ENCODE assay signal across 31 cellular contexts in the genomic region with DNA sequence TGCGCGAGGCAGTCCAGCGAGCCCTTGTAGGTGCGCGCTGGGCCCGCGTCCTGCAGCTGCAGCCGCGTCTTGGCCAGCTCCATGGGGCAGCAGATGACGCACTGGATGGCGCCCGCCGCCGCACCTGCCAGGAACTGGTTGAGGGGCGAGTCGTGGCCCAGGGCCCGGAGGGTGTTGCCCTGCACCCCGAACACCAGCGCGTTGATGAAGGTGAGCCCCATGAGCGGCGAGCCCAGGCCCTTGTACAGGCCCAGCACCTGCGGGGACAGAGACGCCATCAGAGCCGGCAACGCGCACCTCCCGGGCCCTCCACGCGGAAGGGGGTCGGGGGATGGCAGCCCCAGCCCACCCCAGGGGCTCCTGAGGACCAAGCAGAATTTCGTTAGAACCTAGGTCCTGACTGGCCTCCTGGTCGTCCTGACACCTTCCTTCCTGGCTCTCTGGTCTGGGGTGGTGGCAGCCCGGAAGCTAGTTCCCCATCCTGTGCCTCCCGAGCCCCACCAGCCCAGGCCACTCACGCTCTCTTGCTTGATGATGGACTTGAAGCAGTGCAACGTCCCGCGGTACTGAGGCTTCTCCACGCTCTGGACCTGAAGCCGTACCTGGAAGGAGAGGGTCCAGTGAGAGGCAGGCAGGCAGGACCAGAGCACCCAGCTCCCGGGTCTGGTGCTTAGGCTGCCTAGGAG. TPM values are rescaled to one million over a fixed set of nuclear protein-coding genes. Genes with fewer than 3 reads are reported as not detected.
A peak's percentile ranks its signal among the peaks of the same experiment; 100 is the strongest.
DNase-seq lines count a peak whose midpoint lies in the region; ATAC-seq and TF ChIP-seq lines count a peak whose summit lies in the region.
"Had no signal": no experiment of that assay in that cellular context is flagged by ENCODE, and none has a peak within 500 bp of the region (broad histone marks: within the 10 kb centered on the region; RNA-seq: fewer than 3 reads in every experiment).

No MANE protein-coding gene starts in this region.

- H3K27ac ChIP-seq in right cardiac atrium (ENCODE audit: low read length) (no peak overlapping the region), ovary (no peak overlapping the region), aorta (ENCODE audit: low read depth in 1 of 2, low read length in 2 of 2) (no peak overlapping the region)
- H3K27ac ChIP-seq: PC-9, VCaP had no signal

- no peak for TF ChIP-seq CTCF in ovary (IDR thresholded peaks at IDR 0.05)

- WGBS in right cardiac atrium = 95% methylated on average over 42 of the region's 42 CpGs
- WGBS in ovary, 3 donors = 93 to 96% (median 95%) methylated on average over 40 to 42 of the region's 42 CpGs
- 94 to 95% methylated on average over 40 to 42 of the region's 42 CpGs for WGBS in aorta, 2 donors

- H3K4me3 ChIP-seq in right cardiac atrium (ENCODE audit: low read length) (no peak overlapping the region), ovary (no peak overlapping the region), aorta (ENCODE audit: low read length in 2 of 2) (no peak overlapping the region)
- H3K4me3 ChIP-seq: GM12878, PC-9 had no signal

- no peaks in the 10 kb centered on the region for H3K36me3 ChIP-seq in ovary
- peaks cover 0 to 2% of the 10 kb centered on the region in 2 donors for H3K36me3 ChIP-seq in aorta (ENCODE audit: control insufficient read depth in 1 of 2, insufficient read depth in 2 of 2, low read length in 1 of 2)
- H3K36me3 ChIP-seq: BE2C had no signal

- DNase-seq in left cardiac atrium (peak; percentile 13), Right ventricle myocardium inferior (ENCODE audit: missing footprints) (no peak), right cardiac atrium (peak in 2 of 3 donors; percentile 55 to 71), ovary (peak in 3 of 5 donors; percentile 12 to 38 (median 22)), aorta (peak; percentile 48 to 72), NCI-H748 treated with DMSO at 0.1 percent for 48 hours (lab: John Stamatoyannopoulos, UW) (no peak), anterior cingulate cortex (lab: John Stamatoyannopoulos, UW) (no peak), NCI-H1417 (lab: John Stamatoyannopoulos, UW) (no peak)
- DNase-seq: activated CD4-positive, alpha-beta T cell treated with anti-CD3 and anti-CD28 coated beads for 4 hours; activated CD8-positive, alpha-beta T cell treated with anti-CD3 and anti-CD28 coated beads, Interleukin-2, amount 10 ng/mL, durations not matched to agents 7 days and 5 days; activated naive CD8-positive, alpha-beta T cell treated with anti-CD3 and anti-CD28 coated beads for 36 hours; BE2C; caudate nucleus; cortex of kidney; DMS153; effector memory CD8-positive, alpha-beta T cell; midbrain; naive thymus-derived CD4-positive, alpha-beta T cell; NCI-H1436; NCI-H2081 treated with DMSO at 0.1 percent for 48 hours; NCI-H2227 treated with DMSO at 0.1 percent for 48 hours; NCI-H526; nucleus accumbens; PC-9; SHP77; small intestine; stimulated activated naive CD8-positive, alpha-beta T cell treated with anti-CD3 and anti-CD28 coated beads, Interleukin-15, Interleukin-2, amounts not matched to agents 100 U/mL and 50 U/mL, for 24 hours had no signal

- no peaks in the 10 kb centered on the region for H3K9me3 ChIP-seq in right cardiac atrium (ENCODE audit: control insufficient read depth, low read length)
- no peaks in the 10 kb centered on the region for H3K9me3 ChIP-seq in ovary
- no peaks in the 10 kb centered on the region for H3K9me3 ChIP-seq in aorta (ENCODE audit: control insufficient read depth, low read length)
- H3K9me3 ChIP-seq: BE2C had no signal

- H3K27me3 ChIP-seq in right cardiac atrium (ENCODE audit: control insufficient read depth, insufficient read depth) (no peaks in the 10 kb centered on the region), ovary (no peaks in the 10 kb centered on the region), aorta (ENCODE audit: control insufficient read depth in 1 of 2, insufficient read depth in 2 of 2, low read length in 1 of 2) (no peaks in the 10 kb centered on the region)
- H3K27me3 ChIP-seq: BE2C had no signal

- TF ChIP-seq EP300 in ovary (IDR thresholded peaks at IDR 0.05) = no peak

- no peak for TF ChIP-seq POLR2A in ovary (IDR thresholded peaks at IDR 0.05)

- no peak for ATAC-seq in left cardiac atrium
- no peak for ATAC-seq in Right ventricle myocardium inferior
- no peak for ATAC-seq in right cardiac atrium
- ATAC-seq in aorta (ENCODE audit: low FRiP score) = no peak
- ATAC-seq: activated CD8-positive, alpha-beta T cell treated with anti-CD3 and anti-CD28 coated beads, Interleukin-2, amount 10 ng/mL, durations not matched to agents 7 days and 5 days; effector memory CD8-positive, alpha-beta T cell; GM12878; naive thymus-derived CD4-positive, alpha-beta T cell; stimulated activated naive CD8-positive, alpha-beta T cell treated with anti-CD3 and anti-CD28 coated beads, Interleukin-15, Interleukin-2, amounts not matched to agents 100 U/mL and 50 U/mL, for 24 hours had no signal

- H3K4me1 ChIP-seq in right cardiac atrium (ENCODE audit: control insufficient read depth, insufficient read depth, low read length) = peaks cover 5% of the 10 kb centered on the region
- peaks cover 15% of the 10 kb centered on the region for H3K4me1 ChIP-seq in ovary (ENCODE audit: insufficient read depth)
- no peaks in the 10 kb centered on the region for H3K4me1 ChIP-seq in aorta (ENCODE audit: control insufficient read depth in 1 of 2, insufficient read depth in 2 of 2, low read length in 2 of 2)

- intact Hi-C loops in left cardiac atrium (cut with DNase I) (no loop called here), Right ventricle myocardium inferior (cut with DNase I) (no loop called here), right cardiac atrium (cut with DNase I) (no loop called here), ovary (cut with DNase I) (no loop called here), aorta (cut with DNase I) (no loop called here)

RNA-seq across cellular contexts. Expression of a gene that starts 13.3 kb away (rescaled TPM):
- 10 to 100 TPM; 19.7 to 22.1 TPM for total RNA-seq in left cardiac atrium
- total RNA-seq in Right ventricle myocardium inferior = 18.6 TPM
- 10 to 100 TPM; 22.9 to 41.1 (median 23.9) TPM for total RNA-seq in right cardiac atrium
- 20.9 TPM for polyA plus RNA-seq in right cardiac atrium
- total RNA-seq in ovary = 100 to 1,000 TPM in 1 of 7 donors, 10 to 100 TPM in 6; 50.2 to 177 (median 72.3) TPM
- 10 to 100 TPM in 1 of 2 donors, 1 to 10 TPM in 1; 9.1 to 46.7 TPM for polyA plus RNA-seq in ovary
- 10 to 100 TPM; 38.1 to 45.9 TPM for total RNA-seq in aorta
- polyA plus RNA-seq in aorta = 10 to 100 TPM in 1 of 2 donors, 1 to 10 TPM in 1; 3.9 to 56.6 TPM

RNA-seq across cellular contexts. Expression of a gene that starts 30.2 kb away (rescaled TPM):
- total RNA-seq in left cardiac atrium (not detected), Right ventricle myocardium inferior (not detected), right cardiac atrium (not detected), ovary (not detected), aorta (not detected)
- polyA plus RNA-seq in right cardiac atrium (not detected), ovary (not detected), aorta (not detected)
- total RNA-seq: activated CD8-positive, alpha-beta T cell treated with anti-CD3 and anti-CD28 coated beads, Interleukin-2, amount 10 ng/mL, durations not matched to agents 7 days and 5 days; activated naive CD8-positive, alpha-beta T cell treated with anti-CD3 and anti-CD28 coated beads for 36 hours; GM12878; lower leg skin; naive thymus-derived CD4-positive, alpha-beta T cell; PC-9; T-helper 2 cell treated with Interferon-gamma antibody and Interleukin-4, amounts not matched to agents 100 ng/mL and 5 ng/mL, for 36 hours had no signal
- polyA plus RNA-seq: naive thymus-derived CD4-positive, alpha-beta T cell had no signal

RNA-seq across cellular contexts. Expression of a gene that starts 54.0 kb away (rescaled TPM):
- total RNA-seq in left cardiac atrium (10 to 100 TPM; 41.0 to 45.7 TPM), Right ventricle myocardium inferior (46.0 TPM), right cardiac atrium (10 to 100 TPM; 45.4 to 47.4 (median 46.3) TPM), ovary (10 to 100 TPM; 37.0 to 68.6 (median 58.1) TPM), aorta (10 to 100 TPM; 46.0 to 57.3 TPM)
- polyA plus RNA-seq in right cardiac atrium (28.8 TPM), ovary (10 to 100 TPM; 24.1 to 75.8 TPM), aorta (10 to 100 TPM; 23.1 to 36.1 TPM)

Comparison
In these comparisons a context has a peak if more than half of its experiments do, and no peak if none do; other contexts are left out.
1. DNase-seq: peak in left cardiac atrium (single experiment), right cardiac atrium (2 of 3), ovary (3 of 5) and aorta (2 of 2); none in Right ventricle myocardium inferior (single experiment), NCI-H748 treated with DMSO at 0.1 percent for 48 hours (single experiment), anterior cingulate cortex (0 of 58) and NCI-H1417 (0 of 3).